Comparison of ENCODE assay signal across 27 cellular contexts in genomic region chr20:34990231-34990630, GRCh38.
"Had no signal": no experiment of that assay in that cellular context is flagged by ENCODE, and none has a peak within 500 bp of the region (broad histone marks: within the 10 kb centered on the region; RNA-seq: fewer than 3 reads in every experiment).

No MANE protein-coding gene starts in this region.

- H3K36me3 ChIP-seq: colonic mucosa, neural progenitor cell, prostate gland had no signal

- H3K27me3 Mint-ChIP-seq: central memory CD8-positive, alpha-beta T cell had no signal

- H3K27ac ChIP-seq: colonic mucosa, esophagus squamous epithelium, neural progenitor cell, prostate gland, right atrium auricular region, sigmoid colon, skin epidermis, spleen, testis, tibial artery, upper lobe of left lung had no signal

- H3K9ac ChIP-seq: neural progenitor cell had no signal

- H3K9me3 ChIP-seq: colonic mucosa, esophagus squamous epithelium, mucosa of descending colon, prostate gland, right atrium auricular region, sigmoid colon, spleen, testis, tibial artery, upper lobe of left lung had no signal

- DNase-seq: colonic mucosa; effector CD8-positive, alpha-beta T cell; erythroblast; esophagus squamous epithelium; foreskin melanocyte; mesenchymal stem cell; mucosa of descending colon; naive B cell; nucleus accumbens; sigmoid colon; spleen; stimulated activated CD4-positive, alpha-beta T cell treated with anti-CD3 and anti-CD28 coated beads, Interleukin-4, amount 100 ng/mL, for 4 hours; stimulated activated naive CD8-positive, alpha-beta T cell treated with anti-CD3 and anti-CD28 coated beads, Interleukin-15, Interleukin-2, amounts not matched to agents 100 U/mL and 50 U/mL, for 24 hours; substantia nigra; testis; tibial artery; upper lobe of left lung had no signal

- FAIRE-seq: urothelium cell line had no signal

- H3K4me3 ChIP-seq: colonic mucosa, esophagus squamous epithelium, mucosa of descending colon, neural progenitor cell, prostate gland, right atrium auricular region, sigmoid colon, skin epidermis, spleen, testis, tibial artery, upper lobe of left lung had no signal

- H3K27me3 ChIP-seq: colonic mucosa, neural progenitor cell, right atrium auricular region, testis, upper lobe of left lung had no signal

- H3K27ac Mint-ChIP-seq: dendritic cell treated with granulocyte-macrophage colony-stimulating factor and Interleukin-4, amounts not matched to agents 40 ng/mL and 50 ng/mL, for 4 days; natural killer cell treated with Interleukin-12 subunit alpha and Interleukin-12 subunit beta and Interleukin-15 and Interleukin-18, amount 100 ng/mL, for 72 hours; stimulated activated memory B cell treated with anti-CD40 and anti-IgM and Interleukin-4, amounts not matched to agents 10 μg/mL and 1 μg/mL and 100 μg/mL, for 72 hours had no signal

- H3K36me3 Mint-ChIP-seq: natural killer cell treated with Interleukin-12 subunit alpha and Interleukin-12 subunit beta and Interleukin-15 and Interleukin-18, amount 100 ng/mL, for 72 hours had no signal

- H3K4me1 ChIP-seq: colonic mucosa, esophagus squamous epithelium, neural progenitor cell, prostate gland, sigmoid colon, spleen had no signal

- H3K4me1 Mint-ChIP-seq: mesothelial cell of epicardium; stimulated activated memory B cell treated with anti-CD40 and anti-IgM and Interleukin-4, amounts not matched to agents 10 μg/mL and 1 μg/mL and 100 μg/mL, for 72 hours had no signal

- H3K9me3 Mint-ChIP-seq: central memory CD8-positive, alpha-beta T cell; dendritic cell treated with granulocyte-macrophage colony-stimulating factor and Interleukin-4, amounts not matched to agents 40 ng/mL and 50 ng/mL, for 4 days; mesothelial cell of epicardium; naive B cell; natural killer cell treated with Interleukin-12 subunit alpha and Interleukin-12 subunit beta and Interleukin-15 and Interleukin-18, amount 100 ng/mL, for 72 hours; neural progenitor cell; stimulated activated memory B cell treated with anti-CD40 and anti-IgM and Interleukin-4, amounts not matched to agents 10 μg/mL and 1 μg/mL and 100 μg/mL, for 72 hours had no signal

- H3K4me3 Mint-ChIP-seq: central memory CD8-positive, alpha-beta T cell; dendritic cell treated with granulocyte-macrophage colony-stimulating factor and Interleukin-4, amounts not matched to agents 40 ng/mL and 50 ng/mL, for 4 days; mesothelial cell of epicardium; naive B cell; natural killer cell treated with Interleukin-12 subunit alpha and Interleukin-12 subunit beta and Interleukin-15 and Interleukin-18, amount 100 ng/mL, for 72 hours; neural progenitor cell; stimulated activated memory B cell treated with anti-CD40 and anti-IgM and Interleukin-4, amounts not matched to agents 10 μg/mL and 1 μg/mL and 100 μg/mL, for 72 hours had no signal
